In genomic region chr2:157898591-157898996, GRCh38 we compare ENCODE assay signal across 8 cellular contexts. TPM values are rescaled to one million over a fixed set of nuclear protein-coding genes. Genes with fewer than 3 reads are reported as not detected.
DNase-seq lines count a peak whose midpoint lies in the region; ATAC-seq, FAIRE-seq and TF ChIP-seq lines count a peak whose summit lies in the region.

No MANE protein-coding gene starts in this region.

- H2AFZ ChIP-seq in endothelial cell of umbilical vein (ENCODE audit: low read depth, low read length) = no peak overlapping the region

- H3K4me3 Mint-ChIP-seq in activated CD4-positive, alpha-beta T cell treated with anti-CD3 and anti-CD28 coated beads, Interleukin-2, amount 10 ng/mL, durations not matched to agents 7 days and 5 days = peak overlapping the region; percentile 76

- intact Hi-C loops in endothelial cell of umbilical vein (cut with micrococcal nuclease) = no loop called here

- no peaks in the 10 kb centered on the region for H3K79me2 ChIP-seq in endothelial cell of umbilical vein (ENCODE audit: control insufficient read depth, insufficient read depth, low read length)

- no peaks in the 10 kb centered on the region for H3K27me3 ChIP-seq in endothelial cell of umbilical vein (ENCODE audit: control insufficient read depth in 2 of 2, insufficient read depth in 2 of 2, low read length in 2 of 2)

- peak; percentile 26 for FAIRE-seq in endothelial cell of umbilical vein (lab: Jason Lieb, UNC)

- H3K9me3 Mint-ChIP-seq in activated CD4-positive, alpha-beta T cell treated with anti-CD3 and anti-CD28 coated beads, Interleukin-2, amount 10 ng/mL, durations not matched to agents 7 days and 5 days = peaks cover 2% of the 10 kb centered on the region

- CTCF ChIA-PET in activated CD4-positive, alpha-beta T cell treated with anti-CD3 and anti-CD28 coated beads, Interleukin-2, amount 10 ng/mL, durations not matched to agents 7 days and 5 days (lab: Charles Lee) = interaction anchor here (0.6 to 3.5 kb wide), 6 partner anchors 9 to 584 kb away, joined by 3 to 17 read pairs (median 4); partner anchors contain the start of gene ACVR1
- CTCF ChIA-PET in endothelial cell of umbilical vein (lab: Charles Lee) = interaction anchor here (0.8 to 1.7 kb wide), 8 partner anchors 10 to 270 kb away, joined by 3 to 7 read pairs (median 4); partner anchors contain the start of genes ACVR1 and ACVR1C

- no peaks in the 10 kb centered on the region for H4K20me1 ChIP-seq in endothelial cell of umbilical vein (replicated peaks; ENCODE audit: control insufficient read depth, extremely low read depth, insufficient read depth, low read length)

- POLR2A ChIA-PET in activated CD4-positive, alpha-beta T cell treated with anti-CD3 and anti-CD28 coated beads, Interleukin-2, amount 10 ng/mL, durations not matched to agents 7 days and 5 days (lab: Charles Lee) = interaction anchor here (0.6 to 1.2 kb wide), 3 partner anchors 22 to 34 kb away, joined by 4 to 6 read pairs (median 5); partner anchors contain the start of gene ACVR1
- POLR2A ChIA-PET in endothelial cell of umbilical vein (lab: Charles Lee) = interaction anchor here (0.6 kb wide), 1 partner anchor 8 kb away, joined by 7 read pairs; no protein-coding TSS in a partner anchor

- H3K36me3 Mint-ChIP-seq in activated CD4-positive, alpha-beta T cell treated with anti-CD3 and anti-CD28 coated beads, Interleukin-2, amount 10 ng/mL, durations not matched to agents 7 days and 5 days (ENCODE audit: low read depth) = peaks cover 23% of the 10 kb centered on the region

- no peaks in the 10 kb centered on the region for H3K9me3 ChIP-seq in endothelial cell of umbilical vein (replicated peaks; ENCODE audit: control insufficient read depth, insufficient read depth, low read length)

- no peaks in the 10 kb centered on the region for H3K27me3 Mint-ChIP-seq in activated CD4-positive, alpha-beta T cell treated with anti-CD3 and anti-CD28 coated beads, Interleukin-2, amount 10 ng/mL, durations not matched to agents 7 days and 5 days

- H3K27ac ChIP-seq in endothelial cell of umbilical vein (ENCODE audit: insufficient read depth, low read depth, low read length) = no peak overlapping the region

- dilution Hi-C loops in endothelial cell of umbilical vein (cut with MboI; ENCODE audit: extremely low pct_ligation_motif_present, low sequenced_read_pairs) = no loop called here

- TF ChIP-seq CTCF in endothelial cell of umbilical vein (IDR thresholded peaks at IDR 0.05; ENCODE audit: extremely low read depth in 1 of 2, insufficient read depth in 1 of 2, low read depth in 1 of 2, low read length in 2 of 2) = no peak

- H3K4me2 ChIP-seq in endothelial cell of umbilical vein (ENCODE audit: insufficient read depth, low read length) = no peak overlapping the region

- H3K36me3 ChIP-seq in endothelial cell of umbilical vein (ENCODE audit: control insufficient read depth in 2 of 2, extremely low read depth in 1 of 2, insufficient read depth in 2 of 2, low read length in 2 of 2) = no peaks in the 10 kb centered on the region

- DNase-seq in AG08396 (ENCODE audit: low spot score) (peak; percentile 58), endothelial cell of umbilical vein (ENCODE audit: low read depth, low spot score) (peak; percentile 59), NCI-H1694 treated with DMSO at 0.1 percent for 48 hours (lab: John Stamatoyannopoulos, UW) (no peak), DMS79 (lab: John Stamatoyannopoulos, UW) (no peak)
- peak; percentile 54 for DNase-seq in activated CD4-positive, alpha-beta T cell treated with anti-CD3 and anti-CD28 coated beads, Interleukin-2, amount 10 ng/mL, durations not matched to agents 7 days and 5 days
- DNase-seq in stimulated activated CD4-positive, alpha-beta T cell treated with anti-CD3 and anti-CD28 coated beads, Interleukin-1b, Interleukin-23, amount 100 ng/mL, for 4 hours (ENCODE audit: low read depth in 2 of 2) = peak; percentile 37 to 60
- no peak for DNase-seq in NK-92 treated with Interleukin-12 subunit alpha and Interleukin-12 subunit beta, amount 100 ng/mL, for 24 hours (lab: John Stamatoyannopoulos, UW)

- H3K9me1 ChIP-seq in endothelial cell of umbilical vein (replicated peaks; ENCODE audit: control insufficient read depth, extremely low read depth, insufficient read depth, low read length) = no peaks in the 10 kb centered on the region

- BruUV-seq in endothelial cell of umbilical vein (replicated peaks; lab: Mats Ljungman, UMichigan) = no TSS peak

- H3K4me1 Mint-ChIP-seq in activated CD4-positive, alpha-beta T cell treated with anti-CD3 and anti-CD28 coated beads, Interleukin-2, amount 10 ng/mL, durations not matched to agents 7 days and 5 days = peaks cover 80% of the 10 kb centered on the region

- no peak overlapping the region for H3K4me3 ChIP-seq in endothelial cell of umbilical vein (replicated peaks in 1 of 3; ENCODE audit: insufficient read depth in 1 of 3, low read depth in 1 of 3, low read length in 3 of 3)

- H3K4me1 ChIP-seq in endothelial cell of umbilical vein (ENCODE audit: control insufficient read depth, extremely low read depth, insufficient read depth, low read length) = no peaks in the 10 kb centered on the region

- peak; percentile 29 for ATAC-seq in HG03521 (IDR thresholded peaks at IDR 0.05; ENCODE audit: unreplicated experiment)

- H3K27ac Mint-ChIP-seq in activated CD4-positive, alpha-beta T cell treated with anti-CD3 and anti-CD28 coated beads, Interleukin-2, amount 10 ng/mL, durations not matched to agents 7 days and 5 days = peak overlapping the region; percentile 100

- H3K9ac ChIP-seq in endothelial cell of umbilical vein (replicated peaks; ENCODE audit: extremely low read depth, insufficient read depth, low read length) = no peak overlapping the region

- no peak for TF ChIP-seq POLR2A in endothelial cell of umbilical vein (IDR thresholded peaks at IDR 0.05; ENCODE audit: low read depth, low read length)

TF ChIP-seq in endothelial cell of umbilical vein, 7 proteins besides CTCF, POLR2A, EP300 and RAD21:
- no peak for TF ChIP-seq MAX (IDR thresholded peaks at IDR 0.05; ENCODE audit: insufficient read depth, insufficient read length)
- TF ChIP-seq FOS (IDR thresholded peaks at IDR 0.05; ENCODE audit: borderline replicate concordance, insufficient read depth, low read length) = peak; percentile 77
- peak; percentile 54 for TF ChIP-seq JUN (IDR thresholded peaks at IDR 0.05; ENCODE audit: borderline replicate concordance, insufficient read depth, insufficient read length, low read depth)
- no peak for TF ChIP-seq POLR2AphosphoS5 (IDR thresholded peaks at IDR 0.05; ENCODE audit: insufficient read depth, low read depth, low read length)
- no peak for TF ChIP-seq GATA2 (IDR thresholded peaks at IDR 0.05; ENCODE audit: insufficient read depth, insufficient read length, low read depth, low read length)
- no peak for TF ChIP-seq MYC (IDR thresholded peaks at IDR 0.05; ENCODE audit: low read depth, low read length)
- TF ChIP-seq EZH2 (IDR thresholded peaks at IDR 0.05; ENCODE audit: borderline replicate concordance, low read depth, low read length, severe bottlenecking) = no peak

RNA-seq across cellular contexts. Expression of gene ACVR1, which starts 22.5 kb away (rescaled TPM):
- total RNA-seq in activated CD4-positive, alpha-beta T cell treated with anti-CD3 and anti-CD28 coated beads, Interleukin-2, amount 10 ng/mL, durations not matched to agents 7 days and 5 days = 10 to 100 TPM; 26.0 to 29.6 TPM
- 33.6 and 38.3 TPM in 2 replicates for total RNA-seq in endothelial cell of umbilical vein
- polyA plus RNA-seq in endothelial cell of umbilical vein = 16.7 and 24.8 TPM in 2 replicates
- polyA plus RNA-seq in endothelial cell of umbilical vein (2011; cell fraction: cytosol; rRNA removed) = 28.4 and 30.5 TPM in 2 replicates
- polyA plus RNA-seq in endothelial cell of umbilical vein (2011; cell fraction: nucleus; rRNA removed) = 32.8 and 34.9 TPM in 2 replicates
- polyA plus RNA-seq in endothelial cell of umbilical vein (2012) = 37.1 and 41.6 TPM in 2 replicates
- 44.6 and 50.5 TPM in 2 replicates for polyA minus RNA-seq in endothelial cell of umbilical vein
- polyA minus RNA-seq in endothelial cell of umbilical vein (2011; cell fraction: cytosol; rRNA and poly(A)+ RNA removed) = 1.7 TPM
- 31.3 and 40.7 TPM in 2 replicates for polyA minus RNA-seq in endothelial cell of umbilical vein (2011; cell fraction: nucleus; rRNA and poly(A)+ RNA removed)

Comparison
In these comparisons a context has a peak if more than half of its experiments do, and no peak if none do; other contexts are left out.
1. DNase-seq: peak in AG08396 (single experiment), activated CD4-positive, alpha-beta T cell treated with anti-CD3 and anti-CD28 coated beads, Interleukin-2, amount 10 ng/mL, durations not matched to agents 7 days and 5 days (single experiment), endothelial cell of umbilical vein (single experiment) and stimulated activated CD4-positive, alpha-beta T cell treated with anti-CD3 and anti-CD28 coated beads, Interleukin-1b, Interleukin-23, amount 100 ng/mL, for 4 hours (2 of 2); none in NCI-H1694 treated with DMSO at 0.1 percent for 48 hours (single experiment), NK-92 treated with Interleukin-12 subunit alpha and Interleukin-12 subunit beta, amount 100 ng/mL, for 24 hours (single experiment) and DMS79 (single experiment).